Comparison of ENCODE assay signal across 31 cellular contexts in the genomic region with DNA sequence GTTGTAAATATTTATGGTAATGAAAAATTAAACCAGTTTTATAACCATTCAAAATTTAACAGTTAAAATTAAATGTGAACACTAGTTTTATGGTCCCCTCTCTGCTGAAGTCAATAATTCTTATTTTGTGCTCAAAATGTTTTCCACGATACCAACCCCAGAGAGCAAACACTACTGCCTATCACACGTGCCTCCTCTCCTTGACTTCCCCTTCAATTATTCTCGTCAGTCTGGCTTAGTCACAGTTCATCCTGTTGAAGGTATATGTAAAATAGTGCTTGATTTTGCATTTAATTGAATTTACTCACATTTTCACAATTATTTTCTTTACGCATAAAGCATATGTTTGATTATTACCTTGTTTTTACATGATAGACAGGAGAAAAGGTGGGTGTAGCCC.
"Had no signal": no experiment of that assay in that cellular context is flagged by ENCODE, and none has a peak within 500 bp of the region (broad histone marks: within the 10 kb centered on the region; RNA-seq: fewer than 3 reads in every experiment).

No MANE protein-coding gene starts in this region.

- H3K36me3 ChIP-seq: ascending aorta, breast epithelium, cardiac muscle cell, esophagus squamous epithelium, gastroesophageal sphincter had no signal

- DNase-seq: activated CD4-positive, alpha-beta memory T cell treated with anti-CD3 and anti-CD28 coated beads for 36 hours; activated CD4-positive, alpha-beta T cell treated with anti-CD3 and anti-CD28 coated beads for 36 hours; activated CD4-positive, alpha-beta T cell treated with anti-CD3 and anti-CD28 coated beads, Interleukin-2, amount 10 ng/mL, durations not matched to agents 24 days and 14 days; activated CD4-positive, CD25-positive, alpha-beta regulatory T cell; activated CD4-positive, CD25-positive, alpha-beta regulatory T cell treated with anti-CD3 and anti-CD28 coated beads, Interleukin-2, amount 50 U/mL, for 72 hours; activated CD8-positive, alpha-beta memory T cell treated with anti-CD3 and anti-CD28 coated beads, Interleukin-2, amount 10 ng/mL, durations not matched to agents 7 days and 5 days; activated CD8-positive, alpha-beta memory T cell treated with anti-CD3 and anti-CD28 coated beads, Interleukin-2, amount 50 U/mL, for 4 hours; activated CD8-positive, alpha-beta T cell treated with anti-CD3 and anti-CD28 coated beads, Interleukin-2, amount 10 ng/mL, durations not matched to agents 7 days and 5 days; activated gamma-delta T cell; activated naive CD4-positive, alpha-beta T cell; activated naive CD4-positive, alpha-beta T cell treated with anti-CD3 and anti-CD28 coated beads, Interleukin-2, amount 10 ng/mL, durations not matched to agents 7 days and 5 days; activated naive CD8-positive, alpha-beta T cell treated with anti-CD3 and anti-CD28 coated beads, Interleukin-2, amount 10 ng/mL, durations not matched to agents 7 days and 5 days; activated T-cell treated with anti-CD3 and anti-CD28 coated beads for 4 hours; activated T-cell treated with anti-CD3 and anti-CD28 coated beads, Interleukin-2, amount 50 U/mL, for 24 hours; activated T-cell treated with anti-CD3 and anti-CD28 coated beads, Interleukin-2, amount 50 U/mL, for 72 hours; central memory CD4-positive, alpha-beta T cell; cerebellar nuclear complex; cortex of kidney; dermis blood vessel endothelial cell; effector CD4-positive, alpha-beta T cell; esophagus squamous epithelium; foreskin melanocyte; T-helper 2 cell had no signal

- ATAC-seq: activated CD4-positive, alpha-beta T cell treated with anti-CD3 and anti-CD28 coated beads for 36 hours; activated CD8-positive, alpha-beta memory T cell treated with anti-CD3 and anti-CD28 coated beads, Interleukin-2, amount 10 ng/mL, durations not matched to agents 7 days and 5 days; activated CD8-positive, alpha-beta T cell treated with anti-CD3 and anti-CD28 coated beads, Interleukin-2, amount 10 ng/mL, durations not matched to agents 7 days and 5 days; activated naive CD4-positive, alpha-beta T cell treated with anti-CD3 and anti-CD28 coated beads, Interleukin-2, amount 50 U/mL, for 72 hours; activated T-cell treated with anti-CD3 and anti-CD28 coated beads, Interleukin-2, amount 50 U/mL, for 72 hours; gastroesophageal sphincter had no signal

- H3K9me3 ChIP-seq: ascending aorta, breast epithelium, esophagus squamous epithelium had no signal

- H3K4me1 ChIP-seq: ascending aorta, breast epithelium had no signal

- H3K27ac ChIP-seq: ascending aorta, breast epithelium, cardiac muscle cell, epithelial cell of prostate, esophagus squamous epithelium had no signal

- H3K27me3 ChIP-seq: ascending aorta, breast epithelium, cardiac muscle cell, gastroesophageal sphincter had no signal

- H3K4me3 ChIP-seq: ascending aorta, breast epithelium, cardiac muscle cell, esophagus squamous epithelium, gastroesophageal sphincter had no signal

- FAIRE-seq: endometrium, endothelial cell of umbilical vein had no signal
